ENCODE assay signal across 8 cellular contexts in the genomic region with DNA sequence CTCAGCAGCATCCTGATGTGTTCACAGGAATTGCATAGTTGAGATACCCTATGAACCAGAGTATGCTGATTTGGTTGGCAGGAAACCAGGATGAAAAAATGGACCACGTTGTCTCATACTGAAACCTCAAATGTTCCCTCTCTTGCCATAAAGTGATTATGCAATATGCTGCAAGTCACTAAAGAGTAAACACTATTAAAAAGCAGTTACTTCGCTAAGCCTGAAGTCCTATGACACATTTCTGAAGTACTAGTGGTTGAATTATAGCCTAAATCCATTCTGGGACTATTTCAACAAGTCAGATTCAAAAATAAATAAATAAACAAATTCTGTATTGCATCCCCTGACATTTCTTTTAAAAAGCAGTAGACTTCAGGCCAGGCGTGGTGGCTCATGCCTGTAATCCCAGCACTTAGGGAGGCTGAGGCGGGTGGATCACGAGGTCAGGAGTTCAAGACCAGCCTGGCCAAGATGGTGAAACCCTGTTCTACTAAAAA.
DNase-seq lines count a peak whose midpoint lies in the region; ATAC-seq and TF ChIP-seq lines count a peak whose summit lies in the region.

No MANE protein-coding gene starts in this region.

- H3K4me3 ChIP-seq in Panc1 (ENCODE audit: low read depth in 2 of 2, low read length in 2 of 2), result no peak overlapping the region
- no peak overlapping the region for H3K4me3 ChIP-seq in tibial artery

- TF ChIP-seq CTCF in Panc1 (IDR thresholded peaks at IDR 0.05) (no peak), tibial artery (IDR thresholded peaks at IDR 0.05) (no peak)

- H3K9me3 ChIP-seq in Panc1 (ENCODE audit: control insufficient read depth, insufficient read depth, low read depth, low read length) (no peaks in the 10 kb centered on the region), tibial artery (no peaks in the 10 kb centered on the region)

- in situ Hi-C loops in Panc1 (cut with HindIII; ENCODE audit: low pct_unique_long_range_greater_than_20kb, low sequenced_read_pairs), result no loop called here

- H3K36me3 ChIP-seq in Panc1 (ENCODE audit: control insufficient read depth, insufficient read depth, low read length) (no peaks in the 10 kb centered on the region; the same call in 1 of the 2 replicates), tibial artery (peaks cover 0 to under 1% (median 0%) of the 10 kb centered on the region in 3 donors)

- peak; percentile 89 for ATAC-seq in HG02884 (IDR thresholded peaks at IDR 0.05; ENCODE audit: unreplicated experiment)
- no peak for ATAC-seq in Panc1

- DNase-seq in activated CD4-positive, alpha-beta memory T cell treated with anti-CD3 and anti-CD28 coated beads for 36 hours, result peak; percentile 26
- DNase-seq in activated CD4-positive, alpha-beta memory T cell treated with anti-CD3 and anti-CD28 coated beads, Interleukin-2, amount 10 ng/mL, durations not matched to agents 7 days and 5 days, result no peak
- DNase-seq in Panc1 (ENCODE audit: low read depth, low spot score) (peak; percentile 52), foreskin melanocyte (peak; percentile 87), tibial artery (peak; percentile 67 to 73), ecto neural progenitor cell (ENCODE audit: low spot score) (no peak)
- no peak for DNase-seq in stimulated activated CD4-positive, alpha-beta T cell treated with anti-CD3 and anti-CD28 coated beads, Interleukin-4, amount 100 ng/mL, for 1 hour

- intact Hi-C loops in activated CD4-positive, alpha-beta memory T cell treated with anti-CD3 and anti-CD28 coated beads for 36 hours (cut with micrococcal nuclease), result loop anchor here (1.0 to 5.0 kb wide), 7 partner anchors 11 to 494 kb away; partner anchors contain the start of gene TIGD2
- intact Hi-C loops in Panc1 (cut with micrococcal nuclease; ENCODE audit: unreplicated experiment) (loop anchor here (10.0 kb wide), 1 partner anchor 269 kb away; no protein-coding TSS in a partner anchor), tibial artery (cut with DNase I; ENCODE audit: low total_unique reads) (no loop called here)

- CTCF ChIA-PET in activated CD4-positive, alpha-beta memory T cell treated with anti-CD3 and anti-CD28 coated beads for 36 hours (lab: Charles Lee), result interaction anchor here (1.0 kb wide), 1 partner anchor 220 kb away, joined by 3 read pairs; no protein-coding TSS in a partner anchor
- CTCF ChIA-PET in activated CD4-positive, alpha-beta memory T cell treated with anti-CD3 and anti-CD28 coated beads, Interleukin-2, amount 10 ng/mL, durations not matched to agents 7 days and 5 days (lab: Charles Lee), result no interaction called here
- CTCF ChIA-PET in Panc1 (lab: Charles Lee), result no interaction called here

- BruUV-seq in Panc1 (replicated peaks; lab: Mats Ljungman, UMichigan), result no TSS peak

- H3K36me3 Mint-ChIP-seq in activated CD4-positive, alpha-beta memory T cell treated with anti-CD3 and anti-CD28 coated beads for 36 hours, result no peaks in the 10 kb centered on the region
- H3K36me3 Mint-ChIP-seq in activated CD4-positive, alpha-beta memory T cell treated with anti-CD3 and anti-CD28 coated beads, Interleukin-2, amount 10 ng/mL, durations not matched to agents 7 days and 5 days (ENCODE audit: low read depth), result peaks cover 2% of the 10 kb centered on the region

- POLR2A ChIA-PET in activated CD4-positive, alpha-beta memory T cell treated with anti-CD3 and anti-CD28 coated beads for 36 hours (lab: Charles Lee), result no interaction called here
- POLR2A ChIA-PET in activated CD4-positive, alpha-beta memory T cell treated with anti-CD3 and anti-CD28 coated beads, Interleukin-2, amount 10 ng/mL, durations not matched to agents 7 days and 5 days (lab: Charles Lee), result no interaction called here
- POLR2A ChIA-PET in Panc1 (lab: Charles Lee), result no interaction called here

- no peaks in the 10 kb centered on the region for H3K4me1 ChIP-seq in Panc1 (ENCODE audit: control insufficient read depth, insufficient read depth, low read length)
- peaks cover 0 to 53% (median 4%) of the 10 kb centered on the region in 4 donors for H3K4me1 ChIP-seq in tibial artery

- no peak overlapping the region for H3K27ac ChIP-seq in Panc1 (ENCODE audit: low read length)
- H3K27ac ChIP-seq in tibial artery, result peak overlapping the region; percentile 53 to 64

- no peak overlapping the region for H3K4me3 Mint-ChIP-seq in activated CD4-positive, alpha-beta memory T cell treated with anti-CD3 and anti-CD28 coated beads for 36 hours
- no peak overlapping the region for H3K4me3 Mint-ChIP-seq in activated CD4-positive, alpha-beta memory T cell treated with anti-CD3 and anti-CD28 coated beads, Interleukin-2, amount 10 ng/mL, durations not matched to agents 7 days and 5 days

- H3K27me3 ChIP-seq in Panc1 (ENCODE audit: control insufficient read depth, insufficient read depth, low read length), result no peaks in the 10 kb centered on the region
- no peaks in the 10 kb centered on the region for H3K27me3 ChIP-seq in tibial artery

- no peak overlapping the region for H3K27ac Mint-ChIP-seq in activated CD4-positive, alpha-beta memory T cell treated with anti-CD3 and anti-CD28 coated beads for 36 hours
- H3K27ac Mint-ChIP-seq in activated CD4-positive, alpha-beta memory T cell treated with anti-CD3 and anti-CD28 coated beads, Interleukin-2, amount 10 ng/mL, durations not matched to agents 7 days and 5 days, result no peak overlapping the region

- H3K9me3 Mint-ChIP-seq in activated CD4-positive, alpha-beta memory T cell treated with anti-CD3 and anti-CD28 coated beads for 36 hours, result no peaks in the 10 kb centered on the region
- H3K9me3 Mint-ChIP-seq in activated CD4-positive, alpha-beta memory T cell treated with anti-CD3 and anti-CD28 coated beads, Interleukin-2, amount 10 ng/mL, durations not matched to agents 7 days and 5 days, result no peaks in the 10 kb centered on the region

- peaks cover 18% of the 10 kb centered on the region for H3K4me1 Mint-ChIP-seq in activated CD4-positive, alpha-beta memory T cell treated with anti-CD3 and anti-CD28 coated beads for 36 hours (ENCODE audit: low read depth)
- peaks cover 18% of the 10 kb centered on the region for H3K4me1 Mint-ChIP-seq in activated CD4-positive, alpha-beta memory T cell treated with anti-CD3 and anti-CD28 coated beads, Interleukin-2, amount 10 ng/mL, durations not matched to agents 7 days and 5 days

- peaks cover 7% of the 10 kb centered on the region for H3K27me3 Mint-ChIP-seq in activated CD4-positive, alpha-beta memory T cell treated with anti-CD3 and anti-CD28 coated beads for 36 hours
- H3K27me3 Mint-ChIP-seq in activated CD4-positive, alpha-beta memory T cell treated with anti-CD3 and anti-CD28 coated beads, Interleukin-2, amount 10 ng/mL, durations not matched to agents 7 days and 5 days, result peaks cover 24% of the 10 kb centered on the region

Comparison
In these comparisons a context has a peak if more than half of its experiments do, and no peak if none do; other contexts are left out.
1. DNase-seq: peak in activated CD4-positive, alpha-beta memory T cell treated with anti-CD3 and anti-CD28 coated beads for 36 hours (single experiment), Panc1 (single experiment), foreskin melanocyte (single experiment) and tibial artery (2 of 2); none in activated CD4-positive, alpha-beta memory T cell treated with anti-CD3 and anti-CD28 coated beads, Interleukin-2, amount 10 ng/mL, durations not matched to agents 7 days and 5 days (single experiment), stimulated activated CD4-positive, alpha-beta T cell treated with anti-CD3 and anti-CD28 coated beads, Interleukin-4, amount 100 ng/mL, for 1 hour (single experiment) and ecto neural progenitor cell (single experiment).